ENCODE assay signal across 12 cellular contexts in genomic region chr7:127383123-127383835, GRCh38. TPM values are rescaled to one million over a fixed set of nuclear protein-coding genes. Genes with fewer than 3 reads are reported as not detected.
DNase-seq lines count a peak whose midpoint lies in the region; ATAC-seq, FAIRE-seq and TF ChIP-seq lines count a peak whose summit lies in the region.
"Had no signal": no experiment of that assay in that cellular context is flagged by ENCODE, and none has a peak within 500 bp of the region (broad histone marks: within the 10 kb centered on the region; RNA-seq: fewer than 3 reads in every experiment).

No MANE protein-coding gene starts in this region.

- no peak overlapping the region for H3K4me3 Mint-ChIP-seq in astrocyte (ENCODE audit: unreplicated experiment)

- peaks cover 35% of the 10 kb centered on the region for H4K20me1 ChIP-seq in astrocyte (ENCODE audit: insufficient read depth, low read length)
- H4K20me1 ChIP-seq in HepG2 (ENCODE audit: insufficient read depth, low read length) = no peaks in the 10 kb centered on the region; the same call in 1 of the 2 replicates

- CTCF ChIA-PET in HepG2 (lab: Yijun Ruan, JAX; ENCODE audit: low intra/inter-chr PET ratio, low total read pairs) = no interaction called here

- no peak overlapping the region for H3K4me3 ChIP-seq in astrocyte (ENCODE audit: insufficient read depth, low read depth, low read length)
- H3K4me3 ChIP-seq in HepG2 (replicated peaks in 1 of 3; ENCODE audit: insufficient read depth in 1 of 3, low read depth in 2 of 3, low read length in 3 of 3) = no peak overlapping the region
- H3K4me3 ChIP-seq in BE2C (ENCODE audit: low read depth, low read length) = no peak overlapping the region

- DNase-seq in Daoy (ENCODE audit: low read depth) (peak; percentile 5), LoVo (ENCODE audit: low spot score) (peak; percentile 48), astrocyte (ENCODE audit: low read depth) (peak; percentile 7), HepG2 (ENCODE audit: low spot score) (no peak), GM13977 (ENCODE audit: low spot score) (no peak), BE2C (no peak)
- DNase-seq: amygdala; DMS153; stimulated activated CD4-positive, alpha-beta T cell treated with anti-CD3 and anti-CD28 coated beads, Interleukin-1b, Interleukin-23, amount 100 ng/mL, for 48 hours had no signal

- H3K36me3 ChIP-seq in astrocyte (ENCODE audit: insufficient read depth, low read length) (peaks cover 8% of the 10 kb centered on the region), HepG2 (replicated peaks in 1 of 2; ENCODE audit: control insufficient read depth in 1 of 2, insufficient read depth in 2 of 2, low read length in 2 of 2) (peaks cover 3 to 16% of the 10 kb centered on the region in 2 experiments; a peak in 4 of 5 replicates), BE2C (peaks cover 13% of the 10 kb centered on the region)

- H3K79me2 ChIP-seq in astrocyte (ENCODE audit: insufficient read depth, low read length) = peaks cover 89% of the 10 kb centered on the region
- peaks cover 58% of the 10 kb centered on the region for H3K79me2 ChIP-seq in HepG2 (ENCODE audit: insufficient read depth, low read length)

- POLR2A ChIA-PET in HepG2 (lab: Yijun Ruan, JAX) = interaction anchor here (1.1 to 1.7 kb wide), 2 partner anchors 9 to 10 kb away, joined by 3 to 7 read pairs; partner anchors contain the start of gene ZNF800

- ATAC-seq in HepG2 = peak; percentile 52
- no peak for ATAC-seq in HG02981 (IDR thresholded peaks at IDR 0.05; ENCODE audit: unreplicated experiment)
- ATAC-seq in HG02840 (IDR thresholded peaks at IDR 0.05; ENCODE audit: low FRiP score, unreplicated experiment) = no peak

- no peaks in the 10 kb centered on the region for H3K27me3 Mint-ChIP-seq in astrocyte (ENCODE audit: low read depth, unreplicated experiment)

- no peaks in the 10 kb centered on the region for H3K4me1 ChIP-seq in astrocyte (ENCODE audit: insufficient read depth, low read length)
- peaks cover 12% of the 10 kb centered on the region; the same call in 1 of the 2 replicates for H3K4me1 ChIP-seq in HepG2 (ENCODE audit: insufficient read depth, low read length)
- no peaks in the 10 kb centered on the region for H3K4me1 ChIP-seq in BE2C

- no peak overlapping the region for H3K4me2 ChIP-seq in astrocyte (ENCODE audit: low read length)
- H3K4me2 ChIP-seq in HepG2 (ENCODE audit: low read depth, low read length) = no peak overlapping the region

- in situ Hi-C loops in HepG2 (cut with HindIII; ENCODE audit: extremely low pct_ligation_motif_present, low pct_unique_long_range_greater_than_20kb) (no loop called here), GM13977 (cut with MboI; ENCODE audit: low pct_unique_long_range_greater_than_20kb, low sequenced_read_pairs, unreplicated experiment) (no loop called here)

- no peak overlapping the region for H2AFZ ChIP-seq in astrocyte (ENCODE audit: low read depth, low read length)
- H2AFZ ChIP-seq in HepG2 (ENCODE audit: low read length) = no peak overlapping the region

- TF ChIP-seq CTCF in astrocyte (IDR thresholded peaks at IDR 0.05; ENCODE audit: insufficient read depth, low read depth, low read length) (no peak), HepG2 (CRISPR knock-in tag; IDR thresholded peaks at IDR 0.05) (no peak), GM13977 (IDR thresholded peaks at IDR 0.05; ENCODE audit: extremely low read depth, insufficient read depth, missing control alignments) (no peak), BE2C (IDR thresholded peaks at IDR 0.05; ENCODE audit: low read depth, low read length) (no peak)

- H3K27me3 ChIP-seq in astrocyte (ENCODE audit: insufficient read depth, low read length) (no peaks in the 10 kb centered on the region), HepG2 (ENCODE audit: control insufficient read depth in 1 of 2, insufficient read depth in 2 of 2, low read length in 2 of 2) (no peaks in the 10 kb centered on the region), BE2C (no peaks in the 10 kb centered on the region)

- TF ChIP-seq POLR2A in HepG2 (IDR thresholded peaks at IDR 0.05; ENCODE audit: insufficient read depth in 1 of 2, low read depth in 2 of 2, low read length in 2 of 2) = no peak

- H3K4me1 Mint-ChIP-seq in astrocyte (ENCODE audit: low read depth, unreplicated experiment) = peaks cover 13% of the 10 kb centered on the region

- FAIRE-seq in astrocyte (lab: Jason Lieb, UNC) = no peak
- no peak for FAIRE-seq in HepG2 (lab: Jason Lieb, UNC)
- FAIRE-seq: urothelium cell line had no signal

- no peaks in the 10 kb centered on the region for H3K9me3 ChIP-seq in astrocyte (ENCODE audit: insufficient read depth, low read depth, low read length)
- H3K9me3 ChIP-seq in HepG2 (ENCODE audit: low read length) = no peaks in the 10 kb centered on the region
- H3K9me3 ChIP-seq in BE2C = no peaks in the 10 kb centered on the region

- H3K9me3 Mint-ChIP-seq in astrocyte (ENCODE audit: unreplicated experiment) = no peaks in the 10 kb centered on the region

- no TSS peak for BruUV-seq in HepG2 (replicated peaks; lab: Mats Ljungman, UMichigan)

- TF ChIP-seq EP300 in HepG2 (IDR thresholded peaks at IDR 0.05; ENCODE audit: low read depth in 2 of 2, low read length in 2 of 2) = no peak
- no peak for TF ChIP-seq EP300 in HepG2 (CRISPR knock-in tag; IDR thresholded peaks at IDR 0.05; ENCODE audit: borderline replicate concordance)

- peak overlapping the region; percentile 86 for H3K27ac Mint-ChIP-seq in astrocyte (ENCODE audit: unreplicated experiment)

- H3K36me3 Mint-ChIP-seq in astrocyte (ENCODE audit: low read depth, unreplicated experiment) = no peaks in the 10 kb centered on the region

- H3K27ac ChIP-seq in astrocyte (ENCODE audit: low read depth, low read length) (no peak overlapping the region), HepG2 (ENCODE audit: extremely low read length, insufficient read depth, low read length) (no peak overlapping the region)

- intact Hi-C loops in HepG2 (cut with micrococcal nuclease; ENCODE audit: unreplicated experiment) = no loop called here

- no peak for TF ChIP-seq RAD21 in HepG2 (CRISPR knock-in tag; IDR thresholded peaks at IDR 0.05)

- H3K9ac ChIP-seq in astrocyte (ENCODE audit: low read length) (no peak overlapping the region), HepG2 (ENCODE audit: insufficient read depth, low read depth, low read length) (no peak overlapping the region)

- 87% methylated on average over 1 of the region's 1 CpG for WGBS in HepG2 (ENCODE audit: low lambda C conversion rate)

TF ChIP-seq in HepG2, 621 proteins besides CTCF, POLR2A, EP300 and RAD21 (continues in another document):
- TF ChIP-seq RFX5 (IDR thresholded peaks at IDR 0.05; ENCODE audit: low read depth, low read length) (peak; percentile 57; the same call in 1 of the 2 replicates), MAFK (conservative IDR thresholded peaks at IDR 0.05 in 1 of 2, IDR thresholded peaks at IDR 0.05 in 1 of 2; ENCODE audit: low read length in 2 of 2) (peak in 1 of 2 experiments; percentile 13; a peak in 1 of 4 replicates), RBFOX2 (IDR thresholded peaks at IDR 0.05; ENCODE audit: low read depth, low read length) (0 out of 2 replicates have a peak, but pooled peaks have one; percentile 25)

RNA-seq across cellular contexts. Expression of gene ZNF800, which starts 9.2 kb away (rescaled TPM):
- 17.2 and 22.3 TPM in 2 replicates for total RNA-seq in Daoy (2014; rRNA removed; shearing (Covaris generic))
- total RNA-seq in astrocyte (27.9 and 29.4 TPM in 2 replicates), HepG2 (2016; rRNA removed; fragmentation: Illumina TruSeq; extraction: Trizol) (12.7 and 13.7 TPM in 2 replicates)
- total RNA-seq in HepG2 (2016; cell fraction: cytosol; rRNA removed; fragmentation: Illumina TruSeq; extraction: Trizol; ENCODE audit: low read depth) = 3.6 and 6.0 TPM in 2 replicates
- 12.3 and 16.2 TPM in 2 replicates for total RNA-seq in HepG2 (2016; cell fraction: insoluble cytoplasmic fraction; rRNA removed; fragmentation: Illumina TruSeq; extraction: Trizol)
- 8.6 and 10.9 TPM in 2 replicates for total RNA-seq in HepG2 (2016; cell fraction: membrane; rRNA removed; fragmentation: Illumina TruSeq; extraction: Trizol)
- 19.8 and 22.2 TPM in 2 replicates for total RNA-seq in HepG2 (2016; cell fraction: nucleus; rRNA removed; fragmentation: Illumina TruSeq; extraction: Trizol)
- 5.3 and 7.1 TPM in 2 replicates for polyA plus RNA-seq in HepG2 (2011; rRNA removed)
- polyA plus RNA-seq in HepG2 (2011; cell fraction: cytosol; rRNA removed) = 2.1 and 4.5 TPM in 2 replicates
- 11.8 and 13.5 TPM in 2 replicates for polyA plus RNA-seq in HepG2 (2011; cell fraction: nucleus; rRNA removed)
- 5.5 and 7.3 TPM in 2 replicates for polyA plus RNA-seq in HepG2 (2012)
- 0.34 and 0.62 TPM in 2 replicates for polyA plus RNA-seq in HepG2 (2016; cell fraction: cytosol; fragmentation: Illumina TruSeq; extraction: Trizol; ENCODE audit: low read depth)
- 8.3 and 8.5 TPM in 2 replicates for polyA plus RNA-seq in HepG2 (2016; cell fraction: insoluble cytoplasmic fraction; fragmentation: Illumina TruSeq; extraction: Trizol; ENCODE audit: low read depth)
- 1.1 and 1.2 TPM in 2 replicates for polyA plus RNA-seq in HepG2 (2016; cell fraction: membrane; fragmentation: Illumina TruSeq; extraction: Trizol; ENCODE audit: low read depth)
- polyA plus RNA-seq in HepG2 (2016; cell fraction: nucleus; fragmentation: Illumina TruSeq; extraction: Trizol; ENCODE audit: insufficient read depth, low read depth) = 21.9 and 22.5 TPM in 2 replicates
- 5.9 and 15.6 TPM in 2 replicates for polyA minus RNA-seq in HepG2 (2011; rRNA and poly(A)+ RNA removed; ENCODE audit: low replicate concordance)
- 10.8 and 14.6 TPM in 2 replicates for polyA minus RNA-seq in HepG2 (2011; cell fraction: cytosol; rRNA and poly(A)+ RNA removed)
- polyA minus RNA-seq in HepG2 (2011; cell fraction: nucleus; rRNA and poly(A)+ RNA removed) = 62.7 and 74.1 TPM in 2 replicates
- 8.3 TPM for polyA plus RNA-seq in BE2C (2012; ENCODE audit: insufficient read depth, insufficient read length, low read depth)

Comparison
In these comparisons a context has a peak if more than half of its experiments do, and no peak if none do; other contexts are left out.
1. DNase-seq: peak in Daoy (single experiment), LoVo (single experiment) and astrocyte (single experiment); none in HepG2 (single experiment), GM13977 (single experiment) and BE2C (single experiment).